1 cellular context compared by ENCODE assay signal in genomic region chr3:102089182-102089581, GRCh38.
TF ChIP-seq lines count a peak whose summit lies in the region.

No MANE protein-coding gene starts in this region.

TF ChIP-seq in HEK293, 187 proteins besides CTCF, POLR2A, EP300 and RAD21 (continued from another document):
- TF ChIP-seq PRDM6 (tag by site-specific recombination; IDR thresholded peaks at IDR 0.05) (peak; percentile 65), ZBTB20 (tag by site-specific recombination; IDR thresholded peaks at IDR 0.05) (no peak), MZF1 (tag by site-specific recombination; IDR thresholded peaks at IDR 0.05; ENCODE audit: borderline replicate concordance) (0 out of 2 replicates have a peak, but pooled peaks have one; percentile 81), EGR2 (tag by site-specific recombination; IDR thresholded peaks at IDR 0.05; ENCODE audit: low read depth) (no peak), GLIS1 (tag by site-specific recombination; IDR thresholded peaks at IDR 0.05) (peak; percentile 34), ZNF837 (tag by site-specific recombination; IDR thresholded peaks at IDR 0.05) (no peak), SCRT1 (tag by site-specific recombination; IDR thresholded peaks at IDR 0.05; ENCODE audit: borderline replicate concordance) (peak; percentile 56; the same call in 1 of the 2 replicates), GFI1B (tag by site-specific recombination; IDR thresholded peaks at IDR 0.05) (0 out of 2 replicates have a peak, but pooled peaks have one; percentile 52), ZNF48 (tag by site-specific recombination; IDR thresholded peaks at IDR 0.05) (no peak), ZNF777 (tag by site-specific recombination; IDR thresholded peaks at IDR 0.05; ENCODE audit: borderline replicate concordance) (no peak), ZNF423 (tag by site-specific recombination; IDR thresholded peaks at IDR 0.05) (no peak), ZNF132 (tag by site-specific recombination; IDR thresholded peaks at IDR 0.05; ENCODE audit: borderline replicate concordance) (no peak), ZNF518A (tag by site-specific recombination; conservative IDR thresholded peaks at IDR 0.05; ENCODE audit: low read depth) (no peak), ZNF561 (tag by site-specific recombination; IDR thresholded peaks at IDR 0.05; ENCODE audit: borderline replicate concordance) (no peak), IKZF3 (tag by site-specific recombination; IDR thresholded peaks at IDR 0.05) (0 out of 2 replicates have a peak, but pooled peaks have one; percentile 7), ZNF174 (tag by site-specific recombination; IDR thresholded peaks at IDR 0.05) (no peak), ZNF639 (tag by site-specific recombination; IDR thresholded peaks at IDR 0.05) (no peak)
